In genomic region chr1:6208723-6209660, GRCh38 we compare ENCODE assay signal across 8 cellular contexts. TPM values are rescaled to one million over a fixed set of nuclear protein-coding genes. Genes with fewer than 3 reads are reported as not detected.
DNase-seq lines count a peak whose midpoint lies in the region; ATAC-seq, FAIRE-seq and TF ChIP-seq lines count a peak whose summit lies in the region.

No MANE protein-coding gene starts in this region.

- POLR2A ChIA-PET in activated CD8-positive, alpha-beta T cell treated with anti-CD3 and anti-CD28 coated beads, Interleukin-2, amount 10 ng/mL, durations not matched to agents 7 days and 5 days (lab: Charles Lee) = interaction anchor here (0.7 kb wide), 1 partner anchor 7 kb away, joined by 3 read pairs; no protein-coding TSS in a partner anchor

- peak; percentile 18 for DNase-seq in HT-29 (ENCODE audit: low spot score)
- DNase-seq in activated CD8-positive, alpha-beta T cell treated with anti-CD3 and anti-CD28 coated beads, Interleukin-2, amount 10 ng/mL, durations not matched to agents 7 days and 5 days = no peak
- peak in 5 of 6 donors; percentile 50 to 79 (median 66) for DNase-seq in pancreas
- DNase-seq in DMS53 treated with DMSO at 0.1 percent for 48 hours (lab: John Stamatoyannopoulos, UW; ENCODE audit: unreplicated experiment) = no peak
- no peak for DNase-seq in NCI-H446 (lab: John Stamatoyannopoulos, UW)
- DNase-seq in RKO (ENCODE audit: low spot score) = no peak

- 27 to 40% methylated on average over 4 to 31 of the region's 99 CpGs for WGBS in gastroesophageal sphincter (ENCODE audit: low coverage in 1 of 2), 2 donors
- WGBS in pancreas, 2 donors = 27 to 37% methylated on average over 79 to 99 of the region's 99 CpGs

- H3K4me1 Mint-ChIP-seq in activated CD8-positive, alpha-beta T cell treated with anti-CD3 and anti-CD28 coated beads, Interleukin-2, amount 10 ng/mL, durations not matched to agents 7 days and 5 days (ENCODE audit: low read depth) = peaks cover 27% of the 10 kb centered on the region

- H3K27me3 ChIP-seq in BLaER1 (peaks cover 54% of the 10 kb centered on the region), gastroesophageal sphincter (peaks cover 17% of the 10 kb centered on the region), pancreas (no peaks in the 10 kb centered on the region)

- no peak for FAIRE-seq in pancreas (lab: Jason Lieb, UNC)

- no peak for TF ChIP-seq POLR2A in gastroesophageal sphincter (IDR thresholded peaks at IDR 0.05)

- CTCF ChIA-PET in activated CD8-positive, alpha-beta T cell treated with anti-CD3 and anti-CD28 coated beads, Interleukin-2, amount 10 ng/mL, durations not matched to agents 7 days and 5 days (lab: Charles Lee) = interaction anchor here (1.0 kb wide), 1 partner anchor 26 kb away, joined by 3 read pairs; no protein-coding TSS in a partner anchor

- intact Hi-C loops in pancreas (cut with DNase I) = no loop called here

- H3K9me3 Mint-ChIP-seq in activated CD8-positive, alpha-beta T cell treated with anti-CD3 and anti-CD28 coated beads, Interleukin-2, amount 10 ng/mL, durations not matched to agents 7 days and 5 days (ENCODE audit: insufficient read depth) = no peaks in the 10 kb centered on the region

- H3K4me3 Mint-ChIP-seq in activated CD8-positive, alpha-beta T cell treated with anti-CD3 and anti-CD28 coated beads, Interleukin-2, amount 10 ng/mL, durations not matched to agents 7 days and 5 days = peak overlapping the region; percentile 15

- no peaks in the 10 kb centered on the region for H3K36me3 ChIP-seq in BLaER1
- H3K36me3 ChIP-seq in gastroesophageal sphincter = peaks cover 0 to 31% of the 10 kb centered on the region in 2 donors
- peaks cover 0 to 5% (median 0%) of the 10 kb centered on the region in 3 donors for H3K36me3 ChIP-seq in pancreas

- H3K27ac ChIP-seq in BLaER1 = no peak overlapping the region
- peak overlapping the region in 2 of 4 donors; percentile 26 to 58 for H3K27ac ChIP-seq in gastroesophageal sphincter
- H3K27ac ChIP-seq in pancreas = no peak overlapping the region

- no peak overlapping the region for H3K27ac Mint-ChIP-seq in activated CD8-positive, alpha-beta T cell treated with anti-CD3 and anti-CD28 coated beads, Interleukin-2, amount 10 ng/mL, durations not matched to agents 7 days and 5 days

- H3K36me3 Mint-ChIP-seq in activated CD8-positive, alpha-beta T cell treated with anti-CD3 and anti-CD28 coated beads, Interleukin-2, amount 10 ng/mL, durations not matched to agents 7 days and 5 days (ENCODE audit: low read depth) = no peaks in the 10 kb centered on the region

- H3K4me3 ChIP-seq in BLaER1 (peak overlapping the region; percentile 55), gastroesophageal sphincter (peak overlapping the region; percentile 15 to 53), pancreas (peak overlapping the region; percentile 29 to 46 (median 39))

- peaks cover 62% of the 10 kb centered on the region for H3K4me1 ChIP-seq in BLaER1
- peaks cover 0 to 52% (median 23%) of the 10 kb centered on the region in 3 donors for H3K4me1 ChIP-seq in gastroesophageal sphincter
- H3K4me1 ChIP-seq in pancreas = peaks cover 0 to 3% (median 0%) of the 10 kb centered on the region in 3 donors

- peaks cover 27% of the 10 kb centered on the region for H3K27me3 Mint-ChIP-seq in activated CD8-positive, alpha-beta T cell treated with anti-CD3 and anti-CD28 coated beads, Interleukin-2, amount 10 ng/mL, durations not matched to agents 7 days and 5 days (ENCODE audit: low read depth)

- H3K9ac ChIP-seq in BLaER1 = peak overlapping the region; percentile 50; the same call in 1 of the 2 replicates

- peak overlapping the region; percentile 93 for H3K4me2 ChIP-seq in BLaER1

- peak; percentile 45 for ATAC-seq in activated CD8-positive, alpha-beta T cell treated with anti-CD3 and anti-CD28 coated beads, Interleukin-2, amount 10 ng/mL, durations not matched to agents 7 days and 5 days
- ATAC-seq in gastroesophageal sphincter = peak; percentile 53
- peak; percentile 66 to 76 (median 71) for ATAC-seq in pancreas

- peaks cover 5% of the 10 kb centered on the region; the same call in 1 of the 2 replicates for H3K9me3 ChIP-seq in BLaER1
- no peaks in the 10 kb centered on the region for H3K9me3 ChIP-seq in gastroesophageal sphincter
- H3K9me3 ChIP-seq in pancreas = no peaks in the 10 kb centered on the region

- no peak for TF ChIP-seq EP300 in gastroesophageal sphincter (IDR thresholded peaks at IDR 0.05)

- TF ChIP-seq CTCF in gastroesophageal sphincter (IDR thresholded peaks at IDR 0.05) (peak in 3 of 4 experiments; percentile 76 to 82 (median 78)), pancreas (IDR thresholded peaks at IDR 0.05) (peak; percentile 16 to 49 (median 38))

- H4K20me1 ChIP-seq in BLaER1 = no peaks in the 10 kb centered on the region

RNA-seq across cellular contexts. Expression of gene RNF207, which starts 3.1 kb away (rescaled TPM):
- 21.4 and 22.7 TPM in 2 replicates for total RNA-seq in HT-29 (2014; rRNA removed; shearing (Covaris generic))
- 1 to 10 TPM; 1.6 to 2.0 TPM for total RNA-seq in activated CD8-positive, alpha-beta T cell treated with anti-CD3 and anti-CD28 coated beads, Interleukin-2, amount 10 ng/mL, durations not matched to agents 7 days and 5 days
- total RNA-seq in gastroesophageal sphincter = 10 to 100 TPM in 3 of 4 donors, 1 to 10 TPM in 1; 3.0 to 34.1 (median 18.3) TPM
- 10 to 100 TPM in 5 of 6 donors, 1 to 10 TPM in 1; 7.1 to 21.6 (median 12.5) TPM for total RNA-seq in pancreas
- polyA plus RNA-seq in pancreas = 10 to 100 TPM; 26.2 to 52.8 TPM

RNA-seq across cellular contexts. Expression of gene RPL22, which starts 9.6 kb away (rescaled TPM):
- total RNA-seq in HT-29 (2014; rRNA removed; shearing (Covaris generic)) = 119 and 132 TPM in 2 replicates
- 100 to 1,000 TPM; 304 to 325 TPM for total RNA-seq in activated CD8-positive, alpha-beta T cell treated with anti-CD3 and anti-CD28 coated beads, Interleukin-2, amount 10 ng/mL, durations not matched to agents 7 days and 5 days
- total RNA-seq in gastroesophageal sphincter (100 to 1,000 TPM; 126 to 281 (median 227) TPM), pancreas (100 to 1,000 TPM; 186 to 264 (median 221) TPM)
- polyA plus RNA-seq in pancreas = 100 to 1,000 TPM; 252 to 378 TPM

RNA-seq across cellular contexts. Expression of gene ICMT, which starts 26.8 kb away (rescaled TPM):
- 95.3 and 95.5 TPM in 2 replicates for total RNA-seq in HT-29 (2014; rRNA removed; shearing (Covaris generic))
- total RNA-seq in activated CD8-positive, alpha-beta T cell treated with anti-CD3 and anti-CD28 coated beads, Interleukin-2, amount 10 ng/mL, durations not matched to agents 7 days and 5 days = 10 to 100 TPM; 67.9 to 68.7 TPM
- total RNA-seq in gastroesophageal sphincter (10 to 100 TPM; 53.4 to 91.3 (median 85.0) TPM), pancreas (10 to 100 TPM; 13.4 to 26.4 (median 21.5) TPM)
- 10 to 100 TPM in 1 of 2 donors, 1 to 10 TPM in 1; 8.3 to 16.0 TPM for polyA plus RNA-seq in pancreas

RNA-seq across cellular contexts. Expression of gene CHD5, which starts 28.9 kb away (rescaled TPM):
- total RNA-seq in HT-29 (2014; rRNA removed; shearing (Covaris generic)) = 0.18 and 0.25 TPM in 2 replicates
- total RNA-seq in activated CD8-positive, alpha-beta T cell treated with anti-CD3 and anti-CD28 coated beads, Interleukin-2, amount 10 ng/mL, durations not matched to agents 7 days and 5 days = under 1 TPM; 0.23 to 0.47 TPM
- 10 to 100 TPM in 2 of 4 donors, 1 to 10 TPM in 2; 4.4 to 34.9 (median 9.2) TPM for total RNA-seq in gastroesophageal sphincter
- under 1 TPM; 0.09 to 0.46 (median 0.27) TPM for total RNA-seq in pancreas
- 1 to 10 TPM; 1.2 to 2.9 TPM for polyA plus RNA-seq in pancreas

RNA-seq across cellular contexts. Expression of gene HES3, which starts 35.0 kb away (rescaled TPM):
- total RNA-seq in HT-29 (2014; rRNA removed; shearing (Covaris generic)) = not detected in 2 replicates
- not detected for total RNA-seq in activated CD8-positive, alpha-beta T cell treated with anti-CD3 and anti-CD28 coated beads, Interleukin-2, amount 10 ng/mL, durations not matched to agents 7 days and 5 days
- not detected for total RNA-seq in gastroesophageal sphincter
- total RNA-seq in pancreas = not detected
- polyA plus RNA-seq in pancreas = not detected

Comparison
In these comparisons a context has a peak if more than half of its experiments do, and no peak if none do; other contexts are left out.
1. DNase-seq: peak in HT-29 (single experiment) and pancreas (5 of 6); none in activated CD8-positive, alpha-beta T cell treated with anti-CD3 and anti-CD28 coated beads, Interleukin-2, amount 10 ng/mL, durations not matched to agents 7 days and 5 days (single experiment), DMS53 treated with DMSO at 0.1 percent for 48 hours (single experiment), NCI-H446 (0 of 2) and RKO (single experiment).
2. Peak in every context shown above with its lines, with median percentiles within 50 percentile points of each other: H3K4me3 ChIP-seq and ATAC-seq.